ENCODE assay signal across 10 cellular contexts in the genomic region with DNA sequence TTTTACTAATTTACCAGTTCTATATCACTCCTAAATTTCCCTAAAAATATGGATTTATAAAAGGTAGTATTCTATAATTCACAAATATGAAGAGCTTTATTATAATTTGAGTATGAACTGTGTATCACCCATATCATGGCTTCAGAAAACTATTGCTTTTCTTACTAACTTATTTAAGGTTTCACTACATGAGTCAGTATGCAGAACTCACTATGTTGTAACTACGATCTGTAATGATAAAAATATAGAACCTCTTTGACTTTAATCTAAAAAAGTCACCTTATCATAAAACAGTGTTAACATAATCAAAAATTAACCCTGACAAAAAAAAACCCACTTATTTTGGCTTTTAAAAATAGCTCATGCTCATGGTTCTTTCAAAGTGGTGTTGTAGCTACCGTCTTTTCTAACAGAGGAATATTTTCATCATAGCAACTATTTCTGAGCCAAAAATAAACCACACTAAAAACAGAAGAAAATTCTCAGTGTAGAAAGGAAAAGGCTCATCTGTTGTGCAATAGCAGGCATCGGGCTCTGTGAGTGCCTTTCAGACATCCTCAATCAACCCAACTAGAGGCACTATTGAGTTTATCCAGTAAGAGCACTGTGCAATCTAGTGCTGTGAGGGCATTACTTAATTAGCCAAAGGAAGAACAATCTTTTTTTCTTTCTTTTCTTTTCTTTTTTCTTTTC. TPM values are rescaled to one million over a fixed set of nuclear protein-coding genes. Genes with fewer than 3 reads are reported as not detected.
DNase-seq lines count a peak whose midpoint lies in the region; ATAC-seq, FAIRE-seq and TF ChIP-seq lines count a peak whose summit lies in the region.
"Had no signal": no experiment of that assay in that cellular context is flagged by ENCODE, and none has a peak within 500 bp of the region (broad histone marks: within the 10 kb centered on the region; RNA-seq: fewer than 3 reads in every experiment).

No MANE protein-coding gene starts in this region.

- CTCF ChIA-PET in A549 (lab: Yijun Ruan, JAX) = no interaction called here

- no peak for FAIRE-seq in A549 (lab: Jason Lieb, UNC)
- FAIRE-seq: colon had no signal

- no peaks in the 10 kb centered on the region for H3K4me1 ChIP-seq in A549
- no peaks in the 10 kb centered on the region for H3K4me1 ChIP-seq in RWPE2 (ENCODE audit: insufficient read depth, poor library complexity, severe bottlenecking)
- H3K4me1 ChIP-seq in right cardiac atrium (ENCODE audit: control insufficient read depth, insufficient read depth, low read length) = no peaks in the 10 kb centered on the region
- H3K4me1 ChIP-seq in stomach = peaks cover 0 to 4% (median 0%) of the 10 kb centered on the region in 4 donors

- no peak overlapping the region for H3K4me2 ChIP-seq in A549

- TF ChIP-seq CTCF in A549 (IDR thresholded peaks at IDR 0.05) (no peak), GM12864 (IDR thresholded peaks at IDR 0.05; ENCODE audit: low read depth, low read length, missing control alignments) (no peak), RWPE2 (IDR thresholded peaks at IDR 0.05; ENCODE audit: poor library complexity, severe bottlenecking) (no peak), stomach (IDR thresholded peaks at IDR 0.05) (no peak)

- intact Hi-C loops in right cardiac atrium (cut with DNase I) = no loop called here
- intact Hi-C loops in stomach (cut with DNase I; ENCODE audit: low total_unique reads) = no loop called here

- TF ChIP-seq POLR2A in A549 (IDR thresholded peaks at IDR 0.05; ENCODE audit: low read length) (no peak), stomach (IDR thresholded peaks at IDR 0.05) (no peak)

- no peak for TF ChIP-seq EP300 in A549 (IDR thresholded peaks at IDR 0.05)
- no peak for TF ChIP-seq EP300 in stomach (IDR thresholded peaks at IDR 0.05)

- WGBS in A549 (ENCODE audit: missing lambda C conversion rate) = 25% methylated on average over 3 of the region's 3 CpGs
- 9% methylated on average over 3 of the region's 3 CpGs for WGBS in right cardiac atrium
- WGBS in stomach, 5 donors = 9 to 33% (median 18%) methylated on average over 3 of the region's 3 CpGs

- peak; percentile 64 to 77 for ATAC-seq in A549
- peak; percentile 59; the same call in 1 of the 3 replicates for ATAC-seq in RWPE2 (ENCODE audit: low read depth)
- peak; percentile 73 to 83 for ATAC-seq in right cardiac atrium

- H3K9me3 ChIP-seq in A549 = 0 out of 3 replicates have a peak, but pooled peaks cover 3% of the 10 kb centered on the region
- no peaks in the 10 kb centered on the region for H3K9me3 ChIP-seq in RWPE2 (ENCODE audit: severe bottlenecking)
- no peaks in the 10 kb centered on the region for H3K9me3 ChIP-seq in right cardiac atrium (ENCODE audit: control insufficient read depth, low read length)
- no peaks in the 10 kb centered on the region for H3K9me3 ChIP-seq in stomach

- POLR2A ChIA-PET in A549 (lab: Yijun Ruan, JAX) = no interaction called here

- H3K27me3 ChIP-seq in RWPE2 (ENCODE audit: insufficient read depth, poor library complexity, severe bottlenecking) (peaks cover 14% of the 10 kb centered on the region), right cardiac atrium (ENCODE audit: control insufficient read depth, insufficient read depth) (no peaks in the 10 kb centered on the region), stomach (no peaks in the 10 kb centered on the region)

- DNase-seq in A549 (ENCODE audit: low read depth in 1 of 2, low spot score in 1 of 2) (peak; percentile 8 to 30), GM12864 (ENCODE audit: low read depth) (peak; percentile 7), RWPE2 (ENCODE audit: low spot score) (no peak), right cardiac atrium (peak in 2 of 3 donors; percentile 21 to 36), germinal center (ENCODE audit: low spot score) (no peak), NCI-H510A (lab: John Stamatoyannopoulos, UW) (no peak), NCI-H2107 (lab: John Stamatoyannopoulos, UW) (no peak), stomach (no peak)

- TF ChIP-seq RAD21 in A549 (conservative IDR thresholded peaks at IDR 0.05 in 1 of 2, IDR thresholded peaks at IDR 0.05 in 1 of 2) = no peak

- H3K36me3 ChIP-seq in RWPE2 (ENCODE audit: low read depth) = no peaks in the 10 kb centered on the region
- peaks cover 0 to 4% (median 0%) of the 10 kb centered on the region in 4 donors for H3K36me3 ChIP-seq in stomach

- H3K4me3 ChIP-seq in A549 (no peak overlapping the region), GM12864 (ENCODE audit: low read depth, low read length) (no peak overlapping the region), RWPE2 (ENCODE audit: severe bottlenecking) (no peak overlapping the region), right cardiac atrium (ENCODE audit: low read length) (no peak overlapping the region), stomach (no peak overlapping the region)

- no peak overlapping the region for H3K27ac ChIP-seq in A549
- H3K27ac ChIP-seq in RWPE2 (ENCODE audit: poor library complexity, severe bottlenecking) = no peak overlapping the region
- no peak overlapping the region for H3K27ac ChIP-seq in right cardiac atrium (ENCODE audit: low read length)
- H3K27ac ChIP-seq in stomach = no peak overlapping the region
- H3K27ac ChIP-seq: VCaP had no signal

TF ChIP-seq in A549, 52 proteins besides CTCF, POLR2A, EP300 and RAD21:
- TF ChIP-seq CEBPB (IDR thresholded peaks at IDR 0.05) = peak; percentile 61 to 80; a peak in 3 of 4 replicates
- TF ChIP-seq CBX8 (IDR thresholded peaks at IDR 0.05) = no peak

RNA-seq across cellular contexts. Expression of a gene that starts 42.1 kb away (rescaled TPM):
- polyA plus RNA-seq in A549 (2011; rRNA removed) (0.77 and 0.88 TPM in 2 replicates), A549 (2017; fragmentation: RNase III; extraction: RNeasy Plus Mini Kit Qiagen cat#74134 plus additional on column Dnase treatment) (0.84 to 1.5 TPM (median 1.3 TPM) in 3 replicates), right cardiac atrium (3.7 TPM), stomach (1 to 10 TPM; 1.2 to 3.8 (median 2.6) TPM)
- polyA plus RNA-seq in A549 (2012; cell fraction: cytosol; rRNA removed) = 1.5 and 1.7 TPM in 2 replicates
- polyA plus RNA-seq in A549 (2012; cell fraction: nucleus; rRNA removed) = 6.5 and 6.6 TPM in 2 replicates
- 1.0 and 1.6 TPM in 2 replicates for polyA minus RNA-seq in A549 (2011; rRNA and poly(A)+ RNA removed)
- total RNA-seq in right cardiac atrium (10 to 100 TPM in 2 of 4 donors, 1 to 10 TPM in 2; 7.6 to 13.8 (median 11.0) TPM), stomach (100 to 1,000 TPM in 2 of 5 donors, 1 to 10 TPM in 3; 1.8 to 145 (median 7.2) TPM)

RNA-seq across cellular contexts. Expression of a gene that starts 53.1 kb away (rescaled TPM):
- 0.87 and 1.4 TPM in 2 replicates for polyA plus RNA-seq in A549 (2011; rRNA removed)
- 0.36 and 0.45 TPM in 2 replicates for polyA plus RNA-seq in A549 (2012; cell fraction: cytosol; rRNA removed)
- 1.2 TPM in 2 replicates for polyA plus RNA-seq in A549 (2012; cell fraction: nucleus; rRNA removed)
- polyA plus RNA-seq in A549 (2017; fragmentation: RNase III; extraction: RNeasy Plus Mini Kit Qiagen cat#74134 plus additional on column Dnase treatment) = 0.35 to 0.79 TPM (median 0.49 TPM) in 3 replicates
- 1.1 and 1.3 TPM in 2 replicates for polyA minus RNA-seq in A549 (2011; rRNA and poly(A)+ RNA removed)
- 1 to 10 TPM; 1.6 to 2.1 (median 1.9) TPM for total RNA-seq in right cardiac atrium
- polyA plus RNA-seq in right cardiac atrium = 1.1 TPM
- total RNA-seq in stomach = 1 to 10 TPM in 4 of 5 donors, not detected in 1; 4.1 to 6.7 (median 5.6) TPM
- polyA plus RNA-seq in stomach = 1 to 10 TPM; 1.1 to 2.0 (median 1.9) TPM

Comparison
In these comparisons a context has a peak if more than half of its experiments do, and no peak if none do; other contexts are left out.
1. DNase-seq: peak in A549 (2 of 2), GM12864 (single experiment) and right cardiac atrium (2 of 3); none in RWPE2 (single experiment), germinal center (single experiment), NCI-H510A (single experiment), NCI-H2107 (single experiment) and stomach (single experiment).
2. Peak in every context shown above with its lines, with median percentiles within 50 percentile points of each other: ATAC-seq.